ENCODE assay signal across 24 cellular contexts in the genomic region with DNA sequence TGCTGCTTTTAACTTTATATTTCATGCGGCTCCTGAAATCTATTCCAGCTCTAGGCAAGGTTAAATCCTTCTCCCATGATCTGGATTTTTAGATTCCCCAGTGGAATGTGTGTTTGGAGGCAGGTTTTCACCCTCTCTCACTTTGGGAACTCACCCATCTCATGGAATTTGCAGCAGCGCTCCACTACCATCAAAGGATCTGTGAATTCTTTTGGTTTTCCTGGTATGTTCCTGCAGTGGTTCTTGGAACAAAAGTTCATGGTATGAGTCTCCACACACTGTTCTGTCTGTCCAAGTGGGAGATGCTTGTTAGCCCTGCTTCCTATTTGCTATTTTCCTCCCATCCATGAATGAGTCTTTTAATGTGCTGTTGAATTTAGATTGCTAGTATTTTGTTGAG. TPM values are rescaled to one million over a fixed set of nuclear protein-coding genes. Genes with fewer than 3 reads are reported as not detected.
DNase-seq lines count a peak whose midpoint lies in the region; ATAC-seq and TF ChIP-seq lines count a peak whose summit lies in the region.
"Had no signal": no experiment of that assay in that cellular context is flagged by ENCODE, and none has a peak within 500 bp of the region (broad histone marks: within the 10 kb centered on the region; RNA-seq: fewer than 3 reads in every experiment).

No MANE protein-coding gene starts in this region.

- no peak overlapping the region for H3K27ac Mint-ChIP-seq in stimulated activated effector memory CD8-positive, alpha-beta T cell treated with anti-CD3 and anti-CD28 coated beads, Interleukin-12 subunit alpha, Interleukin-12 subunit beta, amount 100 ng/mL, for 72 hours
- no peak overlapping the region for H3K27ac Mint-ChIP-seq in WTC11
- H3K27ac Mint-ChIP-seq: CD4-positive, alpha-beta T cell had no signal

- peaks cover 10% of the 10 kb centered on the region for H3K36me3 Mint-ChIP-seq in stimulated activated effector memory CD8-positive, alpha-beta T cell treated with anti-CD3 and anti-CD28 coated beads, Interleukin-12 subunit alpha, Interleukin-12 subunit beta, amount 100 ng/mL, for 72 hours
- H3K36me3 Mint-ChIP-seq in WTC11: peaks cover 21% of the 10 kb centered on the region

- POLR2A ChIA-PET in WTC11 (lab: Charles Lee): no interaction called here

- ATAC-seq in HG02588 (IDR thresholded peaks at IDR 0.05; ENCODE audit: unreplicated experiment) (no peak), sciatic nerve (no peak), WTC11 (no peak)
- no peak for ATAC-seq in stimulated activated effector memory CD8-positive, alpha-beta T cell treated with anti-CD3 and anti-CD28 coated beads, Interleukin-12 subunit alpha, Interleukin-12 subunit beta, amount 100 ng/mL, for 72 hours
- ATAC-seq: GM12878, HCT116, PC-3 had no signal

- peak; percentile 27 for DNase-seq in amniotic epithelial cell (ENCODE audit: low read depth)
- peak; percentile 54 for DNase-seq in choroid plexus epithelial cell (ENCODE audit: low read depth)
- DNase-seq in iris pigment epithelial cell (ENCODE audit: low read depth): peak; percentile 8
- no peak for DNase-seq in sciatic nerve (ENCODE audit: low spot score)
- DNase-seq in stimulated activated effector memory CD8-positive, alpha-beta T cell treated with anti-CD3 and anti-CD28 coated beads, Interleukin-12 subunit alpha, Interleukin-12 subunit beta, amount 100 ng/mL, for 72 hours (ENCODE audit: low spot score in 2 of 2): no peak
- DNase-seq in WTC11 (ENCODE audit: low spot score): no peak
- DNase-seq: CD4-positive, alpha-beta T cell; COR-L47; DMS79; GOT3; Kasumi-1; MG63; NCI-H1048; NCI-H1436; NCI-H187 treated with DMSO at 0.1 percent for 48 hours; NCI-H2107; NCI-H446 treated with DMSO at 0.1 percent for 48 hours; NCI-H526 treated with DMSO at 0.1 percent for 48 hours; PC-3; Right ventricle myocardium superior had no signal

- H3K4me3 Mint-ChIP-seq in stimulated activated effector memory CD8-positive, alpha-beta T cell treated with anti-CD3 and anti-CD28 coated beads, Interleukin-12 subunit alpha, Interleukin-12 subunit beta, amount 100 ng/mL, for 72 hours: no peak overlapping the region
- H3K4me3 Mint-ChIP-seq in WTC11: no peak overlapping the region
- H3K4me3 Mint-ChIP-seq: CD4-positive, alpha-beta T cell had no signal

- TF ChIP-seq CTCF in choroid plexus epithelial cell (conservative IDR thresholded peaks at IDR 0.05; ENCODE audit: low read depth, low read length): no peak
- no peak for TF ChIP-seq CTCF in WTC11 (IDR thresholded peaks at IDR 0.05)

- intact Hi-C loops in sciatic nerve (cut with DNase I): no loop called here

- H3K4me1 Mint-ChIP-seq in stimulated activated effector memory CD8-positive, alpha-beta T cell treated with anti-CD3 and anti-CD28 coated beads, Interleukin-12 subunit alpha, Interleukin-12 subunit beta, amount 100 ng/mL, for 72 hours: peaks cover 6% of the 10 kb centered on the region
- H3K4me1 Mint-ChIP-seq in WTC11: peaks cover 26% of the 10 kb centered on the region

- H3K4me3 ChIP-seq in choroid plexus epithelial cell (ENCODE audit: low read depth, low read length): no peak overlapping the region
- H3K4me3 ChIP-seq: BLaER1, GM12878, MG63 had no signal

- H3K27me3 Mint-ChIP-seq in WTC11 (ENCODE audit: low read depth): no peaks in the 10 kb centered on the region
- H3K27me3 Mint-ChIP-seq: CD4-positive, alpha-beta T cell had no signal

- CTCF ChIA-PET in WTC11 (lab: Charles Lee): no interaction called here

- no peaks in the 10 kb centered on the region for H3K9me3 Mint-ChIP-seq in stimulated activated effector memory CD8-positive, alpha-beta T cell treated with anti-CD3 and anti-CD28 coated beads, Interleukin-12 subunit alpha, Interleukin-12 subunit beta, amount 100 ng/mL, for 72 hours
- H3K9me3 Mint-ChIP-seq in WTC11: peaks cover 6% of the 10 kb centered on the region
- H3K9me3 Mint-ChIP-seq: CD4-positive, alpha-beta T cell had no signal

TF ChIP-seq in WTC11, 78 proteins besides CTCF, POLR2A, EP300 and RAD21:
- TF ChIP-seq, protein P1, sequence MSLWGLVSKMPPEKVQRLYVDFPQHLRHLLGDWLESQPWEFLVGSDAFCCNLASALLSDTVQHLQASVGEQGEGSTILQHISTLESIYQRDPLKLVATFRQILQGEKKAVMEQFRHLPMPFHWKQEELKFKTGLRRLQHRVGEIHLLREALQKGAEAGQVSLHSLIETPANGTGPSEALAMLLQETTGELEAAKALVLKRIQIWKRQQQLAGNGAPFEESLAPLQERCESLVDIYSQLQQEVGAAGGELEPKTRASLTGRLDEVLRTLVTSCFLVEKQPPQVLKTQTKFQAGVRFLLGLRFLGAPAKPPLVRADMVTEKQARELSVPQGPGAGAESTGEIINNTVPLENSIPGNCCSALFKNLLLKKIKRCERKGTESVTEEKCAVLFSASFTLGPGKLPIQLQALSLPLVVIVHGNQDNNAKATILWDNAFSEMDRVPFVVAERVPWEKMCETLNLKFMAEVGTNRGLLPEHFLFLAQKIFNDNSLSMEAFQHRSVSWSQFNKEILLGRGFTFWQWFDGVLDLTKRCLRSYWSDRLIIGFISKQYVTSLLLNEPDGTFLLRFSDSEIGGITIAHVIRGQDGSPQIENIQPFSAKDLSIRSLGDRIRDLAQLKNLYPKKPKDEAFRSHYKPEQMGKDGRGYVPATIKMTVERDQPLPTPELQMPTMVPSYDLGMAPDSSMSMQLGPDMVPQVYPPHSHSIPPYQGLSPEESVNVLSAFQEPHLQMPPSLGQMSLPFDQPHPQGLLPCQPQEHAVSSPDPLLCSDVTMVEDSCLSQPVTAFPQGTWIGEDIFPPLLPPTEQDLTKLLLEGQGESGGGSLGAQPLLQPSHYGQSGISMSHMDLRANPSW (CRISPR knock-in tag; conservative IDR thresholded peaks at IDR 0.05; ENCODE audit: low read depth): no peak
- TF ChIP-seq NFATC4 (CRISPR knock-in tag; IDR thresholded peaks at IDR 0.05) (no peak), FOXK1 (CRISPR knock-in tag; IDR thresholded peaks at IDR 0.05) (no peak), GRHL2 (CRISPR knock-in tag; IDR thresholded peaks at IDR 0.05; ENCODE audit: insufficient replicate concordance, severe bottlenecking) (no peak), JAZF1 (CRISPR knock-in tag; IDR thresholded peaks at IDR 0.05) (no peak), SMAD3 (CRISPR knock-in tag; IDR thresholded peaks at IDR 0.05; ENCODE audit: borderline replicate concordance) (no peak)
- TF ChIP-seq, protein P2, sequence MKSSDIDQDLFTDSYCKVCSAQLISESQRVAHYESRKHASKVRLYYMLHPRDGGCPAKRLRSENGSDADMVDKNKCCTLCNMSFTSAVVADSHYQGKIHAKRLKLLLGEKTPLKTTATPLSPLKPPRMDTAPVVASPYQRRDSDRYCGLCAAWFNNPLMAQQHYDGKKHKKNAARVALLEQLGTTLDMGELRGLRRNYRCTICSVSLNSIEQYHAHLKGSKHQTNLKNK (CRISPR knock-in tag; IDR thresholded peaks at IDR 0.05): no peak

RNA-seq across cellular contexts. Expression of a gene that starts 14.0 kb away (rescaled TPM):
- total RNA-seq in sciatic nerve (20.3 TPM), WTC11 (2021) (14.4 to 15.9 TPM (median 15.0 TPM) in 3 replicates)

Comparison
In these comparisons a context has a peak if more than half of its experiments do, and no peak if none do; other contexts are left out.
1. DNase-seq: peak in amniotic epithelial cell (single experiment), choroid plexus epithelial cell (single experiment) and iris pigment epithelial cell (single experiment); none in sciatic nerve (single experiment), stimulated activated effector memory CD8-positive, alpha-beta T cell treated with anti-CD3 and anti-CD28 coated beads, Interleukin-12 subunit alpha, Interleukin-12 subunit beta, amount 100 ng/mL, for 72 hours (0 of 2) and WTC11 (single experiment).